1 cellular context compared by ENCODE assay signal in the genomic region with DNA sequence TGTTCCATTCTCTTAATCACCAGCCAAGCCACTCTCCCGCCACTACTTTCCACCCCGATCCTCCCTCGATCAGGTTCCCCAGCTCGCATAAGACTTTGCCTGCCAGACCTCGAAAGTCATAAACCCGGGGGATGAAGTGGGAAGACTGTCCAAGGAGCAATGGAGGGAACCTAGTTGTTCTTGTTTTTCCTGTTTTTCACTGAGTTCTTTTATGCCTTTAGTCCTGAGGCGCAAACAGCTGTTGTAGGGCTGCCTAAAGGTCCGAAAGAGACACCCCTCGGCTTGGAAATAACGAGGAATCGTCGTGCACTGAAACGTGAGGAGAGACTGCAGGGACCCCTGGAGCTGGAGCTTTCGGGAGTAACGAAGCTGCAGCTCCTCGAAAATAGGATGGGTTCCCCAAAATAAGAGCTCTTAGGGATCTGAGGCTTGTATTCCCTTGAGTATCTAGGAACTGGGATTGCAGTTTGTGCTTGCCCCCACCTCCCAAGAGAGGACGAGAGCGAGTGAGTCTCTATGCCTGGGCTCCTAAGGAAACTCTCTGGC.
A peak's percentile ranks its signal among the peaks of the same experiment; 100 is the strongest.
TF ChIP-seq lines count a peak whose summit lies in the region.

No MANE protein-coding gene starts in this region.

TF ChIP-seq in K562, 482 proteins besides CTCF, POLR2A, EP300 and RAD21:
- TF ChIP-seq ELF4 (CRISPR knock-in tag; IDR thresholded peaks at IDR 0.05), result 0 out of 2 replicates have a peak, but pooled peaks have one; percentile 37
- no peak for TF ChIP-seq PHF20 (IDR thresholded peaks at IDR 0.05; ENCODE audit: partially characterized antibody)
- TF ChIP-seq, protein P1, sequence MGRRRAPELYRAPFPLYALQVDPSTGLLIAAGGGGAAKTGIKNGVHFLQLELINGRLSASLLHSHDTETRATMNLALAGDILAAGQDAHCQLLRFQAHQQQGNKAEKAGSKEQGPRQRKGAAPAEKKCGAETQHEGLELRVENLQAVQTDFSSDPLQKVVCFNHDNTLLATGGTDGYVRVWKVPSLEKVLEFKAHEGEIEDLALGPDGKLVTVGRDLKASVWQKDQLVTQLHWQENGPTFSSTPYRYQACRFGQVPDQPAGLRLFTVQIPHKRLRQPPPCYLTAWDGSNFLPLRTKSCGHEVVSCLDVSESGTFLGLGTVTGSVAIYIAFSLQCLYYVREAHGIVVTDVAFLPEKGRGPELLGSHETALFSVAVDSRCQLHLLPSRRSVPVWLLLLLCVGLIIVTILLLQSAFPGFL (CRISPR knock-in tag; IDR thresholded peaks at IDR 0.05), result 0 out of 2 replicates have a peak, but pooled peaks have one; percentile 35
- TF ChIP-seq NRF1 (conservative IDR thresholded peaks at IDR 0.05 in 1 of 2, IDR thresholded peaks at IDR 0.05 in 1 of 2), result peak in 1 of 2 experiments; percentile 19; a peak in 1 of 4 replicates
- 0 out of 2 replicates have a peak, but pooled peaks have one; percentile 0 for TF ChIP-seq CC2D1A (IDR thresholded peaks at IDR 0.05)
